In the genomic region with DNA sequence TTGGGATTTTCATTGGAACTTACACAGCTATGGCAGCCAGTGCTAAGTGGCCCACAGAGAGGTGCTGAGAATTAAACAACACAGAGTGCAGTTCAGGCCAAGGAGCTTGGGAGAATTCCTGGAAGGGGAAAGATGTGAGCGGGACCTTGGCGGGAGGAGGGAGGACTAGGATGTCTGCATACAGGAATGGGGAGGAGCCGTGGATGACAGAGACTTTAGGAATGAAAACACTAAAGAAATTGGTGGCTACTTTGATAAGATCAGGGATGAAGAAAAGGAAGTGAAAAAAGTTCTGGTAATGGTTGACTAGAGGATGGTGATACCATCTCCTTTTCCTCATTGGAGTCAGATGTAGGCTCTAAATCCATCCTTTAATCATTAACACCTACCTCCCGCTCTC, we compare ENCODE assay signal across 1 cellular context.
TF ChIP-seq lines count a peak whose summit lies in the region.

No MANE protein-coding gene starts in this region.

TF ChIP-seq in IMR-90, 13 proteins besides CTCF, POLR2A, EP300 and RAD21 (continued from another document):
- TF ChIP-seq CEBPB (IDR thresholded peaks at IDR 0.05; ENCODE audit: low read depth, low read length) (no peak), RCOR1 (IDR thresholded peaks at IDR 0.05; ENCODE audit: insufficient replicate concordance, low read length) (no peak), MAZ (IDR thresholded peaks at IDR 0.05; ENCODE audit: borderline replicate concordance, low read depth, low read length) (no peak), MAFK (IDR thresholded peaks at IDR 0.05; ENCODE audit: low read depth, low read length) (no peak), FOS (IDR thresholded peaks at IDR 0.05; ENCODE audit: low read depth, low read length) (no peak), MXI1 (IDR thresholded peaks at IDR 0.05; ENCODE audit: borderline replicate concordance, low read depth, low read length) (no peak), SMC3 (IDR thresholded peaks at IDR 0.05; ENCODE audit: low read depth, low read length) (no peak), NFE2L2 (IDR thresholded peaks at IDR 0.05; ENCODE audit: low read depth, low read length) (no peak)
- TF ChIP-seq, protein P1, sequence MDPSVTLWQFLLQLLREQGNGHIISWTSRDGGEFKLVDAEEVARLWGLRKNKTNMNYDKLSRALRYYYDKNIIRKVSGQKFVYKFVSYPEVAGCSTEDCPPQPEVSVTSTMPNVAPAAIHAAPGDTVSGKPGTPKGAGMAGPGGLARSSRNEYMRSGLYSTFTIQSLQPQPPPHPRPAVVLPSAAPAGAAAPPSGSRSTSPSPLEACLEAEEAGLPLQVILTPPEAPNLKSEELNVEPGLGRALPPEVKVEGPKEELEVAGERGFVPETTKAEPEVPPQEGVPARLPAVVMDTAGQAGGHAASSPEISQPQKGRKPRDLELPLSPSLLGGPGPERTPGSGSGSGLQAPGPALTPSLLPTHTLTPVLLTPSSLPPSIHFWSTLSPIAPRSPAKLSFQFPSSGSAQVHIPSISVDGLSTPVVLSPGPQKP (IDR thresholded peaks at IDR 0.05; ENCODE audit: borderline replicate concordance, low read depth, low read length), result no peak
TF ChIP-seq in IMR-90: peak in this region for 0.
